7 cellular contexts compared by ENCODE assay signal in the genomic region with DNA sequence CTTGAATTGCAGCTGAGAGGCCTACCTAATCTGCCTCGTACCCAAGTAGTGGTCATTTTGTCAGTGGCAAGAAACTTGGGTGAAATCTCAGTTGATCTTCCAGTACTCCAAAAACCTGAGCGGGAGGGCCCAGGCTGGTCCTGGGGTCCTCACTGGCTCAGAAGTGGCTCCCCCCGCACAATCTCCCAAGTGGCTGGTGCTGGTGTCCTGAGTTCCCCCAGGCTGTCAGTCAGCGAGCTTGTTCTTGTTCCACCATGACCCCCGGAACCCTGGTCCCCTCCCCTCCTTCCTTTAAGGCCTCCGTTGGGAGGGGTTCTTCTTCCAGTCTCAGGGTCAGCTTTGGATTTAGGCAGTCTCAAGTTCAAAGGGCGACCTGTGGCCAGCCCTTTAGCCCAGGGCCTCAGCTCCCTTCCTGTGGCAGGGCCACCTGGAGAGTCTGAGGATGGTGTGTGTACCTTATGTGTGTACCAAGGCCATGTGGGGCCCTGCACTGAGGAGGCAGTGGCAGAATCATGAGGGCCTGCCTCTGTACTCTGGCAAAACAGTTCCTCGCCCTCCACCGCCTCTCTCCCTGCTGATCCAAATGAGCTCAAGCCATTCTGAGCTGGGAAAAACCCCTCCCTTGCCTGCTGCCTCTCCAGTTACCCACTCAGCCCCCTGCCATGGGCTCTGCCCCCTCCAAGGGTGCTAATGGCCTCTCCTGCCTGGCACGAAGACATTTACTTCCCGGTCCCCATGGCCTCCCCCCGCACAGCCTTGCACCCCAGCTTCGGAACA. TPM values are rescaled to one million over a fixed set of nuclear protein-coding genes. Genes with fewer than 3 reads are reported as not detected.
DNase-seq lines count a peak whose midpoint lies in the region; ATAC-seq and TF ChIP-seq lines count a peak whose summit lies in the region.
"Had no signal": no experiment of that assay in that cellular context is flagged by ENCODE, and none has a peak within 500 bp of the region (broad histone marks: within the 10 kb centered on the region; RNA-seq: fewer than 3 reads in every experiment).

No MANE protein-coding gene starts in this region.

- DNase-seq in T-helper 1 cell (no peak), chondrocyte (ENCODE audit: low spot score) (no peak), ecto neural progenitor cell (ENCODE audit: low spot score) (no peak)
- DNase-seq: effector CD8-positive, alpha-beta T cell had no signal

- TF ChIP-seq CTCF in chondrocyte (IDR thresholded peaks at IDR 0.05): no peak

- peaks cover 5% of the 10 kb centered on the region for H3K36me3 Mint-ChIP-seq in T-helper 1 cell treated with Interleukin-12 subunit alpha and Interleukin-12 subunit beta and Interleukin-4 antibody, amounts not matched to agents 30 μg/mL and 1 μg/mL, for 36 hours (ENCODE audit: low read depth)
- peaks cover 6% of the 10 kb centered on the region for H3K36me3 Mint-ChIP-seq in chondrocyte (ENCODE audit: low read depth)
- H3K36me3 Mint-ChIP-seq in stimulated activated memory B cell treated with anti-CD40 and anti-IgM and Interleukin-4, amounts not matched to agents 10 μg/mL and 1 μg/mL and 100 μg/mL, for 72 hours: no peaks in the 10 kb centered on the region

- ATAC-seq in stimulated activated memory B cell treated with anti-CD40 and anti-IgM and Interleukin-4, amounts not matched to agents 10 μg/mL and 1 μg/mL and 100 μg/mL, for 72 hours: no peak
- no peak for ATAC-seq in GM18517 (IDR thresholded peaks at IDR 0.05; ENCODE audit: unreplicated experiment)

- peak overlapping the region; percentile 26 for H3K27ac Mint-ChIP-seq in T-helper 1 cell treated with Interleukin-12 subunit alpha and Interleukin-12 subunit beta and Interleukin-4 antibody, amounts not matched to agents 30 μg/mL and 1 μg/mL, for 36 hours
- H3K27ac Mint-ChIP-seq in chondrocyte (ENCODE audit: unreplicated experiment): peak overlapping the region; percentile 99
- peak overlapping the region; percentile 49 for H3K27ac Mint-ChIP-seq in stimulated activated memory B cell treated with anti-CD40 and anti-IgM and Interleukin-4, amounts not matched to agents 10 μg/mL and 1 μg/mL and 100 μg/mL, for 72 hours

- no peaks in the 10 kb centered on the region for H3K9me3 Mint-ChIP-seq in T-helper 1 cell treated with Interleukin-12 subunit alpha and Interleukin-12 subunit beta and Interleukin-4 antibody, amounts not matched to agents 30 μg/mL and 1 μg/mL, for 36 hours
- no peaks in the 10 kb centered on the region for H3K9me3 Mint-ChIP-seq in chondrocyte (ENCODE audit: low read depth)
- no peaks in the 10 kb centered on the region for H3K9me3 Mint-ChIP-seq in stimulated activated memory B cell treated with anti-CD40 and anti-IgM and Interleukin-4, amounts not matched to agents 10 μg/mL and 1 μg/mL and 100 μg/mL, for 72 hours

- no peak overlapping the region for H3K4me3 Mint-ChIP-seq in T-helper 1 cell treated with Interleukin-12 subunit alpha and Interleukin-12 subunit beta and Interleukin-4 antibody, amounts not matched to agents 30 μg/mL and 1 μg/mL, for 36 hours
- no peak overlapping the region for H3K4me3 Mint-ChIP-seq in chondrocyte (ENCODE audit: unreplicated experiment)
- no peak overlapping the region for H3K4me3 Mint-ChIP-seq in stimulated activated memory B cell treated with anti-CD40 and anti-IgM and Interleukin-4, amounts not matched to agents 10 μg/mL and 1 μg/mL and 100 μg/mL, for 72 hours

- peaks cover 11% of the 10 kb centered on the region for H3K27me3 Mint-ChIP-seq in T-helper 1 cell treated with Interleukin-12 subunit alpha and Interleukin-12 subunit beta and Interleukin-4 antibody, amounts not matched to agents 30 μg/mL and 1 μg/mL, for 36 hours (ENCODE audit: low read depth)
- H3K27me3 Mint-ChIP-seq in chondrocyte (ENCODE audit: low read depth): no peaks in the 10 kb centered on the region
- peaks cover 16% of the 10 kb centered on the region for H3K27me3 Mint-ChIP-seq in stimulated activated memory B cell treated with anti-CD40 and anti-IgM and Interleukin-4, amounts not matched to agents 10 μg/mL and 1 μg/mL and 100 μg/mL, for 72 hours

- peaks cover 32% of the 10 kb centered on the region for H3K4me1 Mint-ChIP-seq in T-helper 1 cell treated with Interleukin-12 subunit alpha and Interleukin-12 subunit beta and Interleukin-4 antibody, amounts not matched to agents 30 μg/mL and 1 μg/mL, for 36 hours (ENCODE audit: low read depth)
- peaks cover 73% of the 10 kb centered on the region for H3K4me1 Mint-ChIP-seq in chondrocyte (ENCODE audit: low read depth)
- peaks cover 49% of the 10 kb centered on the region for H3K4me1 Mint-ChIP-seq in stimulated activated memory B cell treated with anti-CD40 and anti-IgM and Interleukin-4, amounts not matched to agents 10 μg/mL and 1 μg/mL and 100 μg/mL, for 72 hours

RNA-seq across cellular contexts. Expression of a gene that starts 4.5 kb away (rescaled TPM):
- total RNA-seq in chondrocyte: 207 to 277 TPM (median 274 TPM) in 3 replicates

RNA-seq across cellular contexts. Expression of a gene that starts 19.5 kb away (rescaled TPM):
- total RNA-seq in chondrocyte: 563 to 633 TPM (median 613 TPM) in 3 replicates

RNA-seq across cellular contexts. Expression of a gene that starts 31.3 kb away (rescaled TPM):
- 4.8 to 5.5 TPM (median 5.3 TPM) in 3 replicates for total RNA-seq in chondrocyte

RNA-seq across cellular contexts. Expression of a gene that starts 31.7 kb away (rescaled TPM):
- 4.7 to 7.7 TPM (median 7.5 TPM) in 3 replicates for total RNA-seq in chondrocyte

RNA-seq across cellular contexts. Expression of a gene that starts 38.9 kb away (rescaled TPM):
- total RNA-seq in chondrocyte: 77.2 to 79.0 TPM (median 78.6 TPM) in 3 replicates

Comparison
In these comparisons a context has a peak if more than half of its experiments do, and no peak if none do; other contexts are left out.
1. H3K27ac Mint-ChIP-seq: peak in every context shown above with its lines; median percentile 99 in chondrocyte; 49 in stimulated activated memory B cell treated with anti-CD40 and anti-IgM and Interleukin-4, amounts not matched to agents 10 μg/mL and 1 μg/mL and 100 μg/mL, for 72 hours; 26 in T-helper 1 cell treated with Interleukin-12 subunit alpha and Interleukin-12 subunit beta and Interleukin-4 antibody, amounts not matched to agents 30 μg/mL and 1 μg/mL, for 36 hours.